ENCODE assay signal across 12 cellular contexts in the genomic region with DNA sequence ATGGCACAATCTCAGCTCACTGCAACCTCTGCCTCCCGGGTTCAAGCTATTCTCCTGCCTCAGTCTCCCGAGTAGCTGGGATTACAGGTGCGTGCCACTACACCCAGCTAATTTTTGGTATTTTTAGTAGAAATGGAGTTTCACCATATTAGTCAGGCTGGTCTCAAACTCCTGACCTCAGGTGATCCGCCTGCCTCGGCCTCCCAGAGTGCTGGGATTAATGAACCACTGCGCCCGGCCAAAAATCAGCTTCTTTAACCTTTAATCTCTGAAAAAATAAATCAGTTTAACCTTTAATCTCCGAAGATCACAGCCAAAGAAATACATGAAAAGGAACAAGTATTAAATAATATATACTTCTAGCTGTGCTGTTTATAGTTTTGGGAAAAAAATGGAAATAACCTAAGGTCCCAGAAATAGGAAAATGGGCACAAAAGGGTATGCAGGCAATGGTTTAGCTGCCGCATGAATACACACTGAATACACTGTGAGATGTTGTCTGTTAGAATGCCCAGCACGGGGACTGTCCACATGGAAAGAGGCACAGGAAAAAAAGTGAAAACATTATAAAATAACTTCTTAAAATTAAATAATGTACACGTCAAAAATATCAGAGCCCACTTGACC. TPM values are rescaled to one million over a fixed set of nuclear protein-coding genes. Genes with fewer than 3 reads are reported as not detected.
DNase-seq lines count a peak whose midpoint lies in the region; ATAC-seq and TF ChIP-seq lines count a peak whose summit lies in the region.
"Had no signal": no experiment of that assay in that cellular context is flagged by ENCODE, and none has a peak within 500 bp of the region (broad histone marks: within the 10 kb centered on the region; RNA-seq: fewer than 3 reads in every experiment).

No MANE protein-coding gene starts in this region.

- no peak overlapping the region for H2AFZ ChIP-seq in GM23248
- no peak overlapping the region for H2AFZ ChIP-seq in mesenchymal stem cell (ENCODE audit: low read depth, low read length)

- H3K27me3 ChIP-seq in GM23248 (replicated peaks; ENCODE audit: insufficient read depth): no peaks in the 10 kb centered on the region
- no peaks in the 10 kb centered on the region for H3K27me3 ChIP-seq in mesenchymal stem cell (ENCODE audit: control insufficient read depth in 1 of 2, insufficient read depth in 1 of 2, low read length in 2 of 2)
- no peaks in the 10 kb centered on the region for H3K27me3 ChIP-seq in effector memory CD4-positive, alpha-beta T cell (replicated peaks; ENCODE audit: control insufficient read depth, insufficient read depth, low read length, poor library complexity, severe bottlenecking)

- H3K79me2 ChIP-seq in GM23248 (ENCODE audit: insufficient read depth): peaks cover 9% of the 10 kb centered on the region

- H4K8ac ChIP-seq in mesenchymal stem cell (ENCODE audit: low read length): no peak overlapping the region

- H3K18ac ChIP-seq in mesenchymal stem cell (ENCODE audit: low read depth in 1 of 2, low read length in 2 of 2): no peak overlapping the region

- in situ Hi-C loops in GM23248 (cut with MboI): no loop called here

- ATAC-seq in activated naive CD4-positive, alpha-beta T cell treated with anti-CD3 and anti-CD28 coated beads, Interleukin-2, amount 50 U/mL, for 72 hours: no peak

- no peak overlapping the region for H4K91ac ChIP-seq in mesenchymal stem cell (ENCODE audit: low read length)

- peak overlapping the region; percentile 74 to 90 for H3K27ac Mint-ChIP-seq in activated naive CD4-positive, alpha-beta T cell treated with anti-CD3 and anti-CD28 coated beads, Interleukin-2, amount 50 U/mL, for 72 hours

- no peak for TF ChIP-seq CTCF in 22Rv1 (IDR thresholded peaks at IDR 0.05)

- no peaks in the 10 kb centered on the region for H3K9me2 ChIP-seq in GM23248 (ENCODE audit: insufficient read depth)

- H3K27ac ChIP-seq in 22Rv1 (peak overlapping the region; percentile 70), GM23248 (peak overlapping the region; percentile 40), mesenchymal stem cell (ENCODE audit: low read length, poor library complexity, severe bottlenecking) (no peak overlapping the region)
- H3K27ac ChIP-seq in effector memory CD4-positive, alpha-beta T cell (ENCODE audit: insufficient read depth, low read length, poor library complexity, severe bottlenecking): no peak overlapping the region
- H3K27ac ChIP-seq: HL-60 had no signal

- peaks cover 6 to 10% of the 10 kb centered on the region in 2 donors for H3K36me3 Mint-ChIP-seq in activated naive CD4-positive, alpha-beta T cell treated with anti-CD3 and anti-CD28 coated beads, Interleukin-2, amount 50 U/mL, for 72 hours

- no peaks in the 10 kb centered on the region for H3K9me3 Mint-ChIP-seq in activated naive CD4-positive, alpha-beta T cell treated with anti-CD3 and anti-CD28 coated beads, Interleukin-2, amount 50 U/mL, for 72 hours

- H3F3A ChIP-seq in GM23248 (ENCODE audit: insufficient read depth): 0 out of 2 replicates have a peak, but pooled peaks cover 13% of the 10 kb centered on the region

- H3K4ac ChIP-seq in mesenchymal stem cell (ENCODE audit: low read depth in 1 of 2, low read length in 2 of 2): no peak overlapping the region

- H2BK12ac ChIP-seq in mesenchymal stem cell (ENCODE audit: low read length in 2 of 2): no peak overlapping the region

- H3K79me1 ChIP-seq in mesenchymal stem cell (replicated peaks; ENCODE audit: low read length, poor library complexity, severe bottlenecking): peaks cover 3% of the 10 kb centered on the region

- H3K4me1 ChIP-seq in GM23248 (ENCODE audit: insufficient read depth) (peaks cover 20% of the 10 kb centered on the region), mesenchymal stem cell (ENCODE audit: control insufficient read depth, insufficient read depth, low read depth, low read length) (peaks cover 9% of the 10 kb centered on the region)
- H3K4me1 ChIP-seq in effector memory CD4-positive, alpha-beta T cell (ENCODE audit: control insufficient read depth, insufficient read depth, low read length, poor library complexity, severe bottlenecking): peaks cover 17% of the 10 kb centered on the region

- no peak overlapping the region for H3K14ac ChIP-seq in mesenchymal stem cell (ENCODE audit: low read length in 2 of 2)

- H3K9ac ChIP-seq in GM23248: no peak overlapping the region
- H3K9ac ChIP-seq in mesenchymal stem cell (ENCODE audit: low read length): peak overlapping the region; percentile 27

- WGBS in GM23248 (ENCODE audit: low coverage in 1 of 2, low lambda C conversion rate in 2 of 2, missing lambda C conversion rate in 2 of 2), 2 experiments: 89 to 90% methylated on average over 11 of the region's 11 CpGs
- WGBS in mesenchymal stem cell: 98% methylated on average over 8 of the region's 11 CpGs

- H3K36me3 ChIP-seq in GM23248 (ENCODE audit: low read depth): no peaks in the 10 kb centered on the region
- H3K36me3 ChIP-seq in mesenchymal stem cell (ENCODE audit: control insufficient read depth in 1 of 2, insufficient read depth in 2 of 2, low read depth in 1 of 2, low read length in 2 of 2): peaks cover 3 to 19% of the 10 kb centered on the region in 2 experiments
- no peaks in the 10 kb centered on the region for H3K36me3 ChIP-seq in effector memory CD4-positive, alpha-beta T cell (ENCODE audit: control insufficient read depth, insufficient read depth, low read length)

- H3K4me3 ChIP-seq in GM23248: no peak overlapping the region
- no peak overlapping the region for H3K4me3 ChIP-seq in mesenchymal stem cell (ENCODE audit: insufficient read depth in 1 of 2, low read depth in 1 of 2, low read length in 2 of 2)
- H3K4me3 ChIP-seq in effector memory CD4-positive, alpha-beta T cell (ENCODE audit: insufficient read depth, low read depth, low read length, poor library complexity, severe bottlenecking): no peak overlapping the region
- H3K4me3 ChIP-seq: mucosa of descending colon had no signal

- no peak overlapping the region for H2BK5ac ChIP-seq in mesenchymal stem cell (ENCODE audit: low read depth, low read length, poor library complexity, severe bottlenecking)

- peak overlapping the region; percentile 13 for H3K4me2 ChIP-seq in GM23248 (ENCODE audit: unreplicated experiment)
- H3K4me2 ChIP-seq in mesenchymal stem cell (ENCODE audit: low read length, poor library complexity, severe bottlenecking): no peak overlapping the region

- no peak for TF ChIP-seq POLR2A in erythroblast (IDR thresholded peaks at IDR 0.05; ENCODE audit: low read length)

- H4K20me1 ChIP-seq in GM23248 (ENCODE audit: insufficient read depth): no peaks in the 10 kb centered on the region

- DNase-seq in GM23248: no peak
- no peak for DNase-seq in activated naive CD4-positive, alpha-beta T cell treated with anti-CD3 and anti-CD28 coated beads, Interleukin-2, amount 50 U/mL, for 72 hours (ENCODE audit: low spot score in 2 of 2)
- no peak for DNase-seq in mesenchymal stem cell
- no peak for DNase-seq in effector memory CD4-positive, alpha-beta T cell
- no peak for DNase-seq in NCI-H748 (lab: John Stamatoyannopoulos, UW; ENCODE audit: unreplicated experiment)
- DNase-seq in erythroblast (lab: John Stamatoyannopoulos, UW): no peak
- no peak for DNase-seq in RKO (ENCODE audit: low spot score)
- DNase-seq: mucosa of descending colon, NCI-H1105, T1000 had no signal

- no peak overlapping the region for H2BK120ac ChIP-seq in mesenchymal stem cell (ENCODE audit: low read depth, low read length)

- H3K23ac ChIP-seq in mesenchymal stem cell (ENCODE audit: low read length in 2 of 2): no peak overlapping the region

- H2AK5ac ChIP-seq in mesenchymal stem cell (ENCODE audit: low read length, severe bottlenecking): no peak overlapping the region

- no peak overlapping the region for H2BK15ac ChIP-seq in mesenchymal stem cell (ENCODE audit: low read depth, poor library complexity, severe bottlenecking)

- no peaks in the 10 kb centered on the region for H3K9me3 ChIP-seq in GM23248 (ENCODE audit: low read depth)
- H3K9me3 ChIP-seq in mesenchymal stem cell (ENCODE audit: control insufficient read depth, low read length): no peaks in the 10 kb centered on the region
- no peaks in the 10 kb centered on the region for H3K9me3 ChIP-seq in effector memory CD4-positive, alpha-beta T cell (ENCODE audit: control insufficient read depth, low read length)
- H3K9me3 ChIP-seq: mucosa of descending colon had no signal

RNA-seq across cellular contexts. Expression of gene NQO2, which starts 1.6 kb away (rescaled TPM):
- 26.2 and 29.6 TPM in 2 replicates for total RNA-seq in GM23248 (2014; rRNA removed; shearing (Covaris generic))
- polyA plus RNA-seq in GM23248 (2016; fragmentation: Nextera tagmentation; extraction: Ambion mirVana): 61.0 and 64.2 TPM in 2 replicates
- 10 to 100 TPM; 33.4 to 37.5 TPM for total RNA-seq in activated naive CD4-positive, alpha-beta T cell treated with anti-CD3 and anti-CD28 coated beads, Interleukin-2, amount 50 U/mL, for 72 hours
- polyA plus RNA-seq in mesenchymal stem cell (2013, experiment 1 of 2): 20.8 TPM
- 21.0 TPM for polyA plus RNA-seq in mesenchymal stem cell (2013, experiment 2 of 2)

RNA-seq across cellular contexts. Expression of gene SERPINB6, which starts 29.9 kb away (rescaled TPM):
- 95.7 and 141 TPM in 2 replicates for total RNA-seq in GM23248 (2014; rRNA removed; shearing (Covaris generic))
- 149 and 153 TPM in 2 replicates for polyA plus RNA-seq in GM23248 (2016; fragmentation: Nextera tagmentation; extraction: Ambion mirVana)
- total RNA-seq in activated naive CD4-positive, alpha-beta T cell treated with anti-CD3 and anti-CD28 coated beads, Interleukin-2, amount 50 U/mL, for 72 hours: 10 to 100 TPM; 11.1 to 78.4 TPM
- 173 TPM for polyA plus RNA-seq in mesenchymal stem cell (2013, experiment 1 of 2)
- 171 TPM for polyA plus RNA-seq in mesenchymal stem cell (2013, experiment 2 of 2)

Comparison
In these comparisons a context has a peak if more than half of its experiments do, and no peak if none do; other contexts are left out.
1. H3K27ac ChIP-seq: peak in 22Rv1 (single experiment) and GM23248 (single experiment); none in mesenchymal stem cell (single experiment) and effector memory CD4-positive, alpha-beta T cell (single experiment).